Comparison of ENCODE assay signal across 16 cellular contexts in the genomic region with DNA sequence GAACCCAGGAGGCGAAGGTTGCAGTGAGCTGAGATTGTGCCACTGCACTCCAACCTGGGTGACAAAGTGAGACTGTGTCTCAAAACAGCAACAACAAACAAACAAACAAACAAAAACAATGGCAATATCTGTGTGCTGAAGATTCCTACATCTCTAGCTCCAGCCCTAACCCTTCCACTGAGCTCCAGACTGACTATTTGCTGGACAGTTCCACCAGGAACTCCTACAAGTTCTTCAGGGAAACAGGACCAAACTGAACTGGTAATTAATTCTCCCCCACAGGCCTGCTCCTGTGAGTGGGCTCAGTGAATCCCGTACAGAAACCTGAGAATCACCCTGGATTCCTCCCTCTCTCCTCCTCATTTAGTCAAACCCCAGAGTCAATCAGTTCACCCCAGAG. TPM values are rescaled to one million over a fixed set of nuclear protein-coding genes. Genes with fewer than 3 reads are reported as not detected.
"Had no signal": no experiment of that assay in that cellular context is flagged by ENCODE, and none has a peak within 500 bp of the region (broad histone marks: within the 10 kb centered on the region; RNA-seq: fewer than 3 reads in every experiment).

No MANE protein-coding gene starts in this region.

- H3K27me3 ChIP-seq: esophagus squamous epithelium, foreskin keratinocyte, ovary, right atrium auricular region had no signal

- H3K36me3 ChIP-seq: esophagus squamous epithelium, ovary, right atrium auricular region had no signal

- H3K4me3 Mint-ChIP-seq: effector memory CD8-positive, alpha-beta T cell; immature natural killer cell; natural killer cell; neural crest cell had no signal

- H3K4me1 Mint-ChIP-seq: immature natural killer cell, natural killer cell, neural crest cell had no signal

- DNase-seq: effector memory CD8-positive, alpha-beta T cell; esophagus squamous epithelium; foreskin keratinocyte; immature natural killer cell; left ventricle myocardium superior; mucosa of descending colon; natural killer cell; ovary; small intestine; stimulated activated CD4-positive, alpha-beta T cell treated with anti-CD3 and anti-CD28 coated beads, Interleukin-12 subunit alpha, Interleukin-12 subunit beta, amount 100 ng/mL, for 4 hours; stimulated activated naive CD4-positive, alpha-beta T cell treated with Interleukin-2 at 50 U/mL for 16 hours; trophoblast cell had no signal

- H3K36me3 Mint-ChIP-seq: natural killer cell had no signal

- H3K27ac ChIP-seq: esophagus squamous epithelium, foreskin keratinocyte, ovary, right atrium auricular region had no signal

- H3K4me1 ChIP-seq: esophagus squamous epithelium, foreskin keratinocyte, right atrium auricular region had no signal

- H3K4me3 ChIP-seq: esophagus squamous epithelium, mucosa of descending colon, ovary, right atrium auricular region had no signal

- H3K27ac Mint-ChIP-seq: effector memory CD8-positive, alpha-beta T cell; natural killer cell had no signal

- ATAC-seq: effector memory CD8-positive, alpha-beta T cell; foreskin keratinocyte; left ventricle myocardium superior; mucosa of descending colon; natural killer cell had no signal

- H3K9me3 Mint-ChIP-seq: effector memory CD8-positive, alpha-beta T cell; immature natural killer cell; natural killer cell; neural crest cell had no signal

- H3K27me3 Mint-ChIP-seq: effector memory CD8-positive, alpha-beta T cell had no signal

RNA-seq across cellular contexts. Expression of a gene that starts 1.5 kb away (rescaled TPM):
- total RNA-seq: epithelial cell of proximal tubule, esophagus squamous epithelium, foreskin keratinocyte, mucosa of descending colon, neural crest cell, urinary bladder had no signal
